Comparison of ENCODE assay signal across 8 cellular contexts in genomic region chr2:20443276-20443920, GRCh38.
DNase-seq lines count a peak whose midpoint lies in the region; ATAC-seq and TF ChIP-seq lines count a peak whose summit lies in the region.

No MANE protein-coding gene starts in this region.

- H3F3A ChIP-seq in MM.1S (ENCODE audit: insufficient read depth, low read length), result peaks cover 3% of the 10 kb centered on the region; the same call in 1 of the 2 replicates

- H3K27me3 ChIP-seq in MM.1S (replicated peaks; ENCODE audit: insufficient read depth, low read length) (no peaks in the 10 kb centered on the region), WERI-Rb-1 (ENCODE audit: insufficient read depth, low read depth, severe bottlenecking) (no peaks in the 10 kb centered on the region), subcutaneous abdominal adipose tissue (ENCODE audit: control insufficient read depth in 5 of 5, insufficient read depth in 4 of 5, low read length in 5 of 5) (no peaks in the 10 kb centered on the region)

- H2AFZ ChIP-seq in MM.1S (ENCODE audit: low read length), result no peak overlapping the region

- no peak overlapping the region for H3K9ac ChIP-seq in MM.1S (ENCODE audit: low read length)
- peak overlapping the region in 1 of 5 donors; percentile 40 for H3K9ac ChIP-seq in subcutaneous abdominal adipose tissue (ENCODE audit: low read length in 5 of 5)

- DNase-seq in NCI-H2029 treated with DMSO at 0.1 percent for 48 hours (lab: John Stamatoyannopoulos, UW) (peak; percentile 23), NCI-H2029 (lab: John Stamatoyannopoulos, UW) (no peak), MM.1S (peak; percentile 57), WERI-Rb-1 (peak; percentile 30), islet precursor cell (peak; percentile 71)

- H3K27ac ChIP-seq in MM.1S (ENCODE audit: low read length) (no peak overlapping the region), WERI-Rb-1 (no peak overlapping the region), subcutaneous abdominal adipose tissue (ENCODE audit: low read depth, low read length) (peak overlapping the region; percentile 93)

- no peaks in the 10 kb centered on the region for H3K9me2 ChIP-seq in MM.1S (replicated peaks; ENCODE audit: insufficient read depth, low read length)

- peaks cover 14% of the 10 kb centered on the region for H3K79me2 ChIP-seq in MM.1S (ENCODE audit: low read length)

- H3K36me3 ChIP-seq in MM.1S (replicated peaks; ENCODE audit: insufficient read depth, low read length), result no peaks in the 10 kb centered on the region
- peaks cover 14% of the 10 kb centered on the region for H3K36me3 ChIP-seq in WERI-Rb-1
- H3K36me3 ChIP-seq in subcutaneous abdominal adipose tissue (ENCODE audit: control insufficient read depth in 5 of 5, insufficient read depth in 5 of 5, low read length in 5 of 5), result peaks cover 0 to 10% (median 8%) of the 10 kb centered on the region in 5 donors

- H3K4me3 ChIP-seq in MM.1S (ENCODE audit: low read length) (no peak overlapping the region), WERI-Rb-1 (ENCODE audit: low read depth, low read length) (no peak overlapping the region), subcutaneous abdominal adipose tissue (ENCODE audit: low read depth in 1 of 5, low read length in 5 of 5) (no peak overlapping the region)

- H4K20me1 ChIP-seq in MM.1S (ENCODE audit: insufficient read depth, low read length), result no peaks in the 10 kb centered on the region

- ATAC-seq in GM18861 (IDR thresholded peaks at IDR 0.05; ENCODE audit: unreplicated experiment) (no peak), GM21447 (IDR thresholded peaks at IDR 0.05; ENCODE audit: unreplicated experiment) (no peak)

- H3K9me3 ChIP-seq in MM.1S (replicated peaks; ENCODE audit: insufficient read depth, low read length) (no peaks in the 10 kb centered on the region), WERI-Rb-1 (ENCODE audit: severe bottlenecking) (no peaks in the 10 kb centered on the region), subcutaneous abdominal adipose tissue (ENCODE audit: control insufficient read depth in 5 of 5, low read length in 5 of 5) (no peaks in the 10 kb centered on the region)

- H3K4me2 ChIP-seq in MM.1S (ENCODE audit: low read depth, low read length), result no peak overlapping the region

- H3K4me1 ChIP-seq in MM.1S (ENCODE audit: low read length), result peaks cover 8% of the 10 kb centered on the region
- peaks cover 4 to 41% (median 34%) of the 10 kb centered on the region in 5 donors for H3K4me1 ChIP-seq in subcutaneous abdominal adipose tissue (ENCODE audit: control insufficient read depth in 5 of 5, insufficient read depth in 5 of 5, low read length in 5 of 5)

- TF ChIP-seq CTCF in MM.1S (IDR thresholded peaks at IDR 0.05; ENCODE audit: low read length), result peak; percentile 52
- no peak for TF ChIP-seq CTCF in WERI-Rb-1 (IDR thresholded peaks at IDR 0.05; ENCODE audit: low read depth, low read length)
